Comparison of ENCODE assay signal across 9 cellular contexts in genomic region chr19:49534632-49535385, GRCh38. TPM values are rescaled to one million over a fixed set of nuclear protein-coding genes. Genes with fewer than 3 reads are reported as not detected.
DNase-seq lines count a peak whose midpoint lies in the region; ATAC-seq, FAIRE-seq and TF ChIP-seq lines count a peak whose summit lies in the region.
"Had no signal": no experiment of that assay in that cellular context is flagged by ENCODE, and none has a peak within 500 bp of the region (broad histone marks: within the 10 kb centered on the region; RNA-seq: fewer than 3 reads in every experiment).

No MANE protein-coding gene starts in this region.

- H3K27ac ChIP-seq in right cardiac atrium (ENCODE audit: low read length) (no peak overlapping the region), keratinocyte (ENCODE audit: control insufficient read depth, insufficient read depth, low read length) (no peak overlapping the region), prostate gland (no peak overlapping the region), GM23248 (no peak overlapping the region)

- H3K4me1 ChIP-seq in right cardiac atrium (ENCODE audit: control insufficient read depth, insufficient read depth, low read length) (no peaks in the 10 kb centered on the region), keratinocyte (ENCODE audit: control insufficient read depth, extremely low read depth, insufficient read depth, low read length) (peaks cover 7% of the 10 kb centered on the region), prostate gland (replicated peaks) (no peaks in the 10 kb centered on the region), GM23248 (ENCODE audit: insufficient read depth) (peaks cover 9% of the 10 kb centered on the region)

- H2AFZ ChIP-seq in keratinocyte (ENCODE audit: control insufficient read depth, low read length), result no peak overlapping the region
- no peak overlapping the region for H2AFZ ChIP-seq in GM23248

- peaks cover 17% of the 10 kb centered on the region for H3K4me1 Mint-ChIP-seq in WTC11

- CTCF ChIA-PET in WTC11 (lab: Charles Lee), result interaction anchor here (0.5 to 4.5 kb wide), 20 partner anchors 9 to 211 kb away, joined by 3 to 62 read pairs (median 4); partner anchors contain the start of genes FLT3LG, NOSIP and RRAS

- H3K36me3 ChIP-seq in keratinocyte (ENCODE audit: control insufficient read depth in 2 of 2, extremely low read depth in 1 of 2, insufficient read depth in 2 of 2, low read length in 2 of 2) (no peaks in the 10 kb centered on the region), prostate gland (no peaks in the 10 kb centered on the region), GM23248 (ENCODE audit: low read depth) (peaks cover 44% of the 10 kb centered on the region)

- peaks cover 20% of the 10 kb centered on the region for H3F3A ChIP-seq in GM23248 (ENCODE audit: insufficient read depth)

- H3K4me3 Mint-ChIP-seq in WTC11, result peak overlapping the region; percentile 71

- no peaks in the 10 kb centered on the region for H3K9me1 ChIP-seq in keratinocyte (ENCODE audit: control insufficient read depth, extremely low read depth, insufficient read depth, low read length)

- no peaks in the 10 kb centered on the region for H3K9me3 Mint-ChIP-seq in WTC11

- H3K4me3 ChIP-seq in right cardiac atrium (ENCODE audit: low read length) (no peak overlapping the region), keratinocyte (ENCODE audit: control insufficient read depth in 2 of 3, extremely low read depth in 1 of 3, insufficient read depth in 2 of 3, low read depth in 1 of 3, low read length in 3 of 3) (no peak overlapping the region), prostate gland (no peak overlapping the region), GM23248 (no peak overlapping the region)

- ATAC-seq in right cardiac atrium (no peak), left ventricle myocardium superior (no peak), WTC11 (no peak), HG02678 (IDR thresholded peaks at IDR 0.05; ENCODE audit: unreplicated experiment) (no peak)

- POLR2A ChIA-PET in WTC11 (lab: Charles Lee), result interaction anchor here (0.6 to 1.8 kb wide), 2 partner anchors 22 to 63 kb away, joined by 3 to 4 read pairs; partner anchors contain the start of gene FCGRT

- H3K27me3 ChIP-seq in right cardiac atrium (ENCODE audit: control insufficient read depth, insufficient read depth) (no peaks in the 10 kb centered on the region), keratinocyte (ENCODE audit: control insufficient read depth, extremely low read depth, insufficient read depth, low read length) (no peaks in the 10 kb centered on the region), prostate gland (replicated peaks; ENCODE audit: insufficient read depth) (no peaks in the 10 kb centered on the region), GM23248 (replicated peaks; ENCODE audit: insufficient read depth) (no peaks in the 10 kb centered on the region)

- no peaks in the 10 kb centered on the region for H3K9me2 ChIP-seq in GM23248 (ENCODE audit: insufficient read depth)

- peak in 2 of 3 donors; percentile 47 to 52 for DNase-seq in right cardiac atrium
- DNase-seq in left ventricle myocardium superior, result no peak
- DNase-seq in WTC11 (ENCODE audit: low spot score), result no peak
- no peak for DNase-seq in keratinocyte (ENCODE audit: low read depth, low spot score)
- DNase-seq in prostate gland (ENCODE audit: low spot score), result no peak
- no peak for DNase-seq in GM23248
- DNase-seq in GM10266 (ENCODE audit: extremely low spot score), result no peak

- H4K20me1 ChIP-seq in keratinocyte (ENCODE audit: control insufficient read depth, extremely low read depth, insufficient read depth, low read length), result no peaks in the 10 kb centered on the region
- no peaks in the 10 kb centered on the region for H4K20me1 ChIP-seq in GM23248 (ENCODE audit: insufficient read depth)

- in situ Hi-C loops in GM23248 (cut with MboI), result no loop called here

- FAIRE-seq in keratinocyte (lab: Jason Lieb, UNC), result no peak
- FAIRE-seq: bronchial epithelial cell had no signal

- H3K79me2 ChIP-seq in keratinocyte (ENCODE audit: control insufficient read depth, insufficient read depth, low read length), result no peaks in the 10 kb centered on the region
- peaks cover 55% of the 10 kb centered on the region for H3K79me2 ChIP-seq in GM23248 (ENCODE audit: insufficient read depth)

- H3K27me3 Mint-ChIP-seq in WTC11 (ENCODE audit: low read depth), result peaks cover 16% of the 10 kb centered on the region

- H3K9me3 ChIP-seq in right cardiac atrium (ENCODE audit: control insufficient read depth, low read length), result no peaks in the 10 kb centered on the region
- H3K9me3 ChIP-seq in keratinocyte (ENCODE audit: control insufficient read depth, low read depth, low read length), result no peaks in the 10 kb centered on the region
- H3K9me3 ChIP-seq in prostate gland, result no peaks in the 10 kb centered on the region
- no peaks in the 10 kb centered on the region for H3K9me3 ChIP-seq in GM23248 (ENCODE audit: low read depth)

- H3K27ac Mint-ChIP-seq in WTC11, result no peak overlapping the region

- WGBS in right cardiac atrium, result 73% methylated on average over 8 of the region's 8 CpGs
- WGBS in prostate gland, result 78% methylated on average over 8 of the region's 8 CpGs
- WGBS in GM23248 (ENCODE audit: low coverage in 1 of 2, low lambda C conversion rate in 2 of 2, missing lambda C conversion rate in 2 of 2), 2 experiments, result 93 to 100% methylated on average over 4 to 8 of the region's 8 CpGs

- peaks cover 3% of the 10 kb centered on the region; the same call in 1 of the 2 replicates for H3K36me3 Mint-ChIP-seq in WTC11

- TF ChIP-seq CTCF in WTC11 (IDR thresholded peaks at IDR 0.05) (no peak), keratinocyte (optimal IDR thresholded peaks at IDR 0.05 in 1 of 3, IDR thresholded peaks at IDR 0.05 in 1 of 3, conservative IDR thresholded peaks at IDR 0.05 in 1 of 3; ENCODE audit: extremely low read depth in 1 of 3, insufficient read depth in 2 of 3, low read length in 3 of 3) (no peak), prostate gland (IDR thresholded peaks at IDR 0.05) (no peak), GM10266 (IDR thresholded peaks at IDR 0.05; ENCODE audit: control insufficient read depth, insufficient read depth, low read depth, missing control alignments) (no peak)

- no peak for TF ChIP-seq POLR2A in prostate gland (IDR thresholded peaks at IDR 0.05)

- dilution Hi-C loops in keratinocyte (cut with MboI; ENCODE audit: extremely low pct_ligation_motif_present, low sequenced_read_pairs), result no loop called here

- intact Hi-C loops in right cardiac atrium (cut with DNase I), result no loop called here
- intact Hi-C loops in left ventricle myocardium superior (cut with micrococcal nuclease), result no loop called here
- intact Hi-C loops in prostate gland (cut with DNase I), result no loop called here

- no peak overlapping the region for H3K9ac ChIP-seq in keratinocyte (ENCODE audit: control insufficient read depth, extremely low read depth, insufficient read depth, low read length)
- H3K9ac ChIP-seq in GM23248, result no peak overlapping the region

- H3K4me2 ChIP-seq in keratinocyte (ENCODE audit: control insufficient read depth, extremely low read depth, insufficient read depth, low read depth, low read length), result peak overlapping the region; percentile 89
- no peak overlapping the region for H3K4me2 ChIP-seq in GM23248 (ENCODE audit: unreplicated experiment)

RNA-seq across cellular contexts. Expression of gene RCN3, which starts 7.0 kb away (rescaled TPM):
- total RNA-seq in right cardiac atrium (10 to 100 TPM; 10.2 to 27.4 (median 17.6) TPM), left ventricle myocardium superior (8.5 TPM), WTC11 (2021) (14.3 to 20.6 TPM (median 20.3 TPM) in 3 replicates), prostate gland (10 to 100 TPM in 1 of 2 donors, 1 to 10 TPM in 1; 2.5 to 14.5 TPM)
- polyA plus RNA-seq in right cardiac atrium (29.3 TPM), keratinocyte (0.10 to 0.14 TPM in 2 of 3 replicates, not detected in the other), GM23248 (2016; fragmentation: Nextera tagmentation; extraction: Ambion mirVana) (779 and 813 TPM in 2 replicates)
- polyA plus RNA-seq in keratinocyte (2011; ENCODE audit: low read depth), result 0.30 TPM
- 0.11 TPM in 1 of 2 replicates, not detected in the other for polyA plus RNA-seq in keratinocyte (2011; cell fraction: cytosol; rRNA removed)
- 0.28 and 0.59 TPM in 2 replicates for polyA plus RNA-seq in keratinocyte (2011; cell fraction: nucleus; rRNA removed)
- 0.23 and 0.45 TPM in 2 replicates for polyA plus RNA-seq in keratinocyte (2012; ENCODE audit: low replicate concordance)
- 0.30 TPM in 1 of 3 replicates, not detected in the others for polyA minus RNA-seq in keratinocyte
- polyA minus RNA-seq in keratinocyte (2011; cell fraction: cytosol; rRNA and poly(A)+ RNA removed), result not detected
- polyA minus RNA-seq in keratinocyte (2011; cell fraction: nucleus; rRNA and poly(A)+ RNA removed), result not detected in 2 replicates
- 570 and 656 TPM in 2 replicates for total RNA-seq in GM23248 (2014; rRNA removed; shearing (Covaris generic))

RNA-seq across cellular contexts. Expression of gene FCGRT, which starts 22.3 kb away (rescaled TPM):
- total RNA-seq in right cardiac atrium, result 100 to 1,000 TPM; 139 to 158 (median 147) TPM
- polyA plus RNA-seq in right cardiac atrium, result 104 TPM
- total RNA-seq in left ventricle myocardium superior, result 84.7 TPM
- total RNA-seq in WTC11 (2021), result 53.8 to 69.9 TPM (median 61.2 TPM) in 3 replicates
- 12.0 to 12.8 TPM (median 12.3 TPM) in 3 replicates for polyA plus RNA-seq in keratinocyte
- polyA plus RNA-seq in keratinocyte (2011; ENCODE audit: low read depth), result 8.2 TPM
- polyA plus RNA-seq in keratinocyte (2011; cell fraction: cytosol; rRNA removed), result 4.2 and 9.1 TPM in 2 replicates
- polyA plus RNA-seq in keratinocyte (2011; cell fraction: nucleus; rRNA removed), result 16.5 and 20.4 TPM in 2 replicates
- polyA plus RNA-seq in keratinocyte (2012; ENCODE audit: low replicate concordance), result 15.5 and 20.2 TPM in 2 replicates
- 5.6 to 8.2 TPM (median 5.8 TPM) in 3 replicates for polyA minus RNA-seq in keratinocyte
- 15.2 TPM for polyA minus RNA-seq in keratinocyte (2011; cell fraction: cytosol; rRNA and poly(A)+ RNA removed)
- 5.4 and 7.1 TPM in 2 replicates for polyA minus RNA-seq in keratinocyte (2011; cell fraction: nucleus; rRNA and poly(A)+ RNA removed)
- 100 to 1,000 TPM; 140 to 153 TPM for total RNA-seq in prostate gland
- total RNA-seq in GM23248 (2014; rRNA removed; shearing (Covaris generic)), result 65.4 and 75.3 TPM in 2 replicates
- polyA plus RNA-seq in GM23248 (2016; fragmentation: Nextera tagmentation; extraction: Ambion mirVana), result 89.9 and 98.4 TPM in 2 replicates

RNA-seq across cellular contexts. Expression of gene RPS11, which starts 38.6 kb away (rescaled TPM):
- 1,000 to 10,000 TPM; 1,034 to 1,270 (median 1,120) TPM for total RNA-seq in right cardiac atrium
- polyA plus RNA-seq in right cardiac atrium, result 2,599 TPM
- total RNA-seq in left ventricle myocardium superior, result 1,034 TPM
- total RNA-seq in WTC11 (2021), result 2,299 to 2,683 TPM (median 2,679 TPM) in 3 replicates
- polyA plus RNA-seq in keratinocyte, result 2,569 to 3,320 TPM (median 2,868 TPM) in 3 replicates
- 1,199 TPM for polyA plus RNA-seq in keratinocyte (2011; ENCODE audit: low read depth)
- 3,950 and 4,485 TPM in 2 replicates for polyA plus RNA-seq in keratinocyte (2011; cell fraction: cytosol; rRNA removed)
- polyA plus RNA-seq in keratinocyte (2011; cell fraction: nucleus; rRNA removed), result 1,340 and 1,382 TPM in 2 replicates
- polyA plus RNA-seq in keratinocyte (2012; ENCODE audit: low replicate concordance), result 2,466 and 3,061 TPM in 2 replicates
- 1,093 to 1,706 TPM (median 1,654 TPM) in 3 replicates for polyA minus RNA-seq in keratinocyte
- 920 TPM for polyA minus RNA-seq in keratinocyte (2011; cell fraction: cytosol; rRNA and poly(A)+ RNA removed)
- polyA minus RNA-seq in keratinocyte (2011; cell fraction: nucleus; rRNA and poly(A)+ RNA removed), result 160 and 212 TPM in 2 replicates
- 1,000 to 10,000 TPM; 4,118 to 4,499 TPM for total RNA-seq in prostate gland
- total RNA-seq in GM23248 (2014; rRNA removed; shearing (Covaris generic)), result 1,666 and 2,372 TPM in 2 replicates
- polyA plus RNA-seq in GM23248 (2016; fragmentation: Nextera tagmentation; extraction: Ambion mirVana), result 813 and 832 TPM in 2 replicates

RNA-seq across cellular contexts. Expression of gene NOSIP, which starts 45.5 kb away (rescaled TPM):
- 10 to 100 TPM; 46.1 to 50.8 (median 48.3) TPM for total RNA-seq in right cardiac atrium
- 57.7 TPM for polyA plus RNA-seq in right cardiac atrium
- total RNA-seq in left ventricle myocardium superior, result 46.7 TPM
- total RNA-seq in WTC11 (2021), result 82.3 to 97.9 TPM (median 87.6 TPM) in 3 replicates
- 36.6 to 63.6 TPM (median 42.7 TPM) in 3 replicates for polyA plus RNA-seq in keratinocyte
- 32.6 TPM for polyA plus RNA-seq in keratinocyte (2011; ENCODE audit: low read depth)
- 27.3 and 64.3 TPM in 2 replicates for polyA plus RNA-seq in keratinocyte (2011; cell fraction: cytosol; rRNA removed)
- polyA plus RNA-seq in keratinocyte (2011; cell fraction: nucleus; rRNA removed), result 59.7 and 72.5 TPM in 2 replicates
- polyA plus RNA-seq in keratinocyte (2012; ENCODE audit: low replicate concordance), result 47.6 and 59.5 TPM in 2 replicates
- polyA minus RNA-seq in keratinocyte, result 53.5 to 99.5 TPM (median 61.1 TPM) in 3 replicates
- 64.5 TPM for polyA minus RNA-seq in keratinocyte (2011; cell fraction: cytosol; rRNA and poly(A)+ RNA removed)
- polyA minus RNA-seq in keratinocyte (2011; cell fraction: nucleus; rRNA and poly(A)+ RNA removed), result 19.3 and 27.6 TPM in 2 replicates
- 10 to 100 TPM; 62.9 to 91.7 TPM for total RNA-seq in prostate gland
- total RNA-seq in GM23248 (2014; rRNA removed; shearing (Covaris generic)), result 46.0 and 53.2 TPM in 2 replicates
- 78.7 and 84.3 TPM in 2 replicates for polyA plus RNA-seq in GM23248 (2016; fragmentation: Nextera tagmentation; extraction: Ambion mirVana)

RNA-seq across cellular contexts. Expression of gene PRRG2, which starts 46.3 kb away (rescaled TPM):
- total RNA-seq in right cardiac atrium (under 1 TPM; 0.42 to 0.83 (median 0.69) TPM), left ventricle myocardium superior (1.3 TPM), WTC11 (2021) (5.9 to 7.0 TPM (median 6.9 TPM) in 3 replicates), prostate gland (10 to 100 TPM in 1 of 2 donors, 1 to 10 TPM in 1; 8.1 to 22.5 TPM)
- polyA plus RNA-seq in right cardiac atrium (1.2 TPM), keratinocyte (5.2 to 7.5 TPM (median 5.3 TPM) in 3 replicates), GM23248 (2016; fragmentation: Nextera tagmentation; extraction: Ambion mirVana) (0.13 and 0.18 TPM in 2 replicates)
- 1.6 TPM for polyA plus RNA-seq in keratinocyte (2011; ENCODE audit: low read depth)
- 3.7 and 5.6 TPM in 2 replicates for polyA plus RNA-seq in keratinocyte (2011; cell fraction: cytosol; rRNA removed)
- polyA plus RNA-seq in keratinocyte (2011; cell fraction: nucleus; rRNA removed), result 8.5 and 9.8 TPM in 2 replicates
- polyA plus RNA-seq in keratinocyte (2012; ENCODE audit: low replicate concordance), result 6.4 and 7.6 TPM in 2 replicates
- polyA minus RNA-seq in keratinocyte, result 1.8 to 4.1 TPM (median 3.2 TPM) in 3 replicates
- polyA minus RNA-seq in keratinocyte (2011; cell fraction: cytosol; rRNA and poly(A)+ RNA removed), result 4.2 TPM
- 2.6 and 3.7 TPM in 2 replicates for polyA minus RNA-seq in keratinocyte (2011; cell fraction: nucleus; rRNA and poly(A)+ RNA removed)
- not detected in 2 replicates for total RNA-seq in GM23248 (2014; rRNA removed; shearing (Covaris generic))

Comparison
In these comparisons a context has a peak if more than half of its experiments do, and no peak if none do; other contexts are left out.
1. DNase-seq: peak in right cardiac atrium (2 of 3); none in left ventricle myocardium superior (single experiment), WTC11 (single experiment), keratinocyte (single experiment), prostate gland (single experiment), GM23248 (single experiment) and GM10266 (single experiment).
2. RNA of gene RCN3, which starts 7.0 kb away (total RNA-seq): 570 to 656 TPM in GM23248; 10.2 to 27.4 TPM in right cardiac atrium, 2.5 to 14.5 TPM in prostate gland, 14.3 to 20.6 TPM in WTC11 and 8.5 TPM in left ventricle myocardium superior (single experiment); every median in the first group is over 10 times any median in the second.